In genomic region chr6:147204843-147205311, GRCh38 we compare ENCODE assay signal across 8 cellular contexts. TPM values are rescaled to one million over a fixed set of nuclear protein-coding genes. Genes with fewer than 3 reads are reported as not detected.
DNase-seq lines count a peak whose midpoint lies in the region; ATAC-seq lines count a peak whose summit lies in the region.

No MANE protein-coding gene starts in this region.

- peaks cover 5% of the 10 kb centered on the region; the same call in 1 of the 2 replicates for H3K27me3 ChIP-seq in iPS-20b (ENCODE audit: insufficient read depth, low read length)

- no peaks in the 10 kb centered on the region for H3K27me3 Mint-ChIP-seq in activated T-cell treated with anti-CD3 and anti-CD28 coated beads, Interleukin-2, amount 50 U/mL, for 4 hours (ENCODE audit: low read depth)
- H3K27me3 Mint-ChIP-seq in activated T-helper 1 cell treated with anti-CD3 and anti-CD28 coated beads, Interleukin-12 subunit alpha, Interleukin-12 subunit beta, Interleukin-2, Interleukin-4 antibody, amounts not matched to agents 30 ng/mL and 10 ng/mL and 1 ng/mL, durations not matched to agents 14 hours and 24 hours and 36 hours (ENCODE audit: insufficient read depth): no peaks in the 10 kb centered on the region
- H3K27me3 Mint-ChIP-seq in stimulated activated naive CD8-positive, alpha-beta T cell treated with anti-CD3 and anti-CD28 coated beads, Interleukin-15, amount 100 ng/mL, for 72 hours: no peaks in the 10 kb centered on the region

- H3K4me3 Mint-ChIP-seq in activated T-cell treated with anti-CD3 and anti-CD28 coated beads, Interleukin-2, amount 50 U/mL, for 4 hours: peak overlapping the region; percentile 85
- H3K4me3 Mint-ChIP-seq in activated T-helper 1 cell treated with anti-CD3 and anti-CD28 coated beads, Interleukin-12 subunit alpha, Interleukin-12 subunit beta, Interleukin-2, Interleukin-4 antibody, amounts not matched to agents 30 ng/mL and 10 ng/mL and 1 ng/mL, durations not matched to agents 14 hours and 24 hours and 36 hours: peak overlapping the region; percentile 96
- H3K4me3 Mint-ChIP-seq in stimulated activated naive CD8-positive, alpha-beta T cell treated with anti-CD3 and anti-CD28 coated beads, Interleukin-15, amount 100 ng/mL, for 72 hours: peak overlapping the region; percentile 90 to 97

- intact Hi-C loops in activated T-helper 1 cell treated with anti-CD3 and anti-CD28 coated beads, Interleukin-12 subunit alpha, Interleukin-12 subunit beta, Interleukin-2, Interleukin-4 antibody, amounts not matched to agents 30 ng/mL and 10 ng/mL and 1 ng/mL, durations not matched to agents 14 hours and 24 hours and 36 hours (cut with micrococcal nuclease): loop anchor here (5.0 to 10.0 kb wide), 3 partner anchors 180 to 1468 kb away; partner anchors contain the start of genes EPM2A and SHPRH

- no peaks in the 10 kb centered on the region for H3K36me3 ChIP-seq in iPS-20b (ENCODE audit: insufficient read depth, low read depth, low read length)

- H3K9ac ChIP-seq in iPS-20b (ENCODE audit: low read depth, low read length): peak overlapping the region; percentile 72; the same call in 1 of the 2 replicates

- peaks cover 5% of the 10 kb centered on the region; the same call in 1 of the 2 replicates for H3K4me1 ChIP-seq in iPS-20b (ENCODE audit: insufficient read depth, low read length)

- H3K4me1 Mint-ChIP-seq in activated T-cell treated with anti-CD3 and anti-CD28 coated beads, Interleukin-2, amount 50 U/mL, for 4 hours (ENCODE audit: low read depth): peaks cover 44% of the 10 kb centered on the region
- H3K4me1 Mint-ChIP-seq in activated T-helper 1 cell treated with anti-CD3 and anti-CD28 coated beads, Interleukin-12 subunit alpha, Interleukin-12 subunit beta, Interleukin-2, Interleukin-4 antibody, amounts not matched to agents 30 ng/mL and 10 ng/mL and 1 ng/mL, durations not matched to agents 14 hours and 24 hours and 36 hours (ENCODE audit: low read depth): peaks cover 49% of the 10 kb centered on the region
- H3K4me1 Mint-ChIP-seq in stimulated activated naive CD8-positive, alpha-beta T cell treated with anti-CD3 and anti-CD28 coated beads, Interleukin-15, amount 100 ng/mL, for 72 hours: peaks cover 33% of the 10 kb centered on the region

- no peaks in the 10 kb centered on the region for H3K9me3 Mint-ChIP-seq in activated T-cell treated with anti-CD3 and anti-CD28 coated beads, Interleukin-2, amount 50 U/mL, for 4 hours
- H3K9me3 Mint-ChIP-seq in activated T-helper 1 cell treated with anti-CD3 and anti-CD28 coated beads, Interleukin-12 subunit alpha, Interleukin-12 subunit beta, Interleukin-2, Interleukin-4 antibody, amounts not matched to agents 30 ng/mL and 10 ng/mL and 1 ng/mL, durations not matched to agents 14 hours and 24 hours and 36 hours: no peaks in the 10 kb centered on the region
- no peaks in the 10 kb centered on the region for H3K9me3 Mint-ChIP-seq in stimulated activated naive CD8-positive, alpha-beta T cell treated with anti-CD3 and anti-CD28 coated beads, Interleukin-15, amount 100 ng/mL, for 72 hours

- H3K36me3 Mint-ChIP-seq in activated T-cell treated with anti-CD3 and anti-CD28 coated beads, Interleukin-2, amount 50 U/mL, for 4 hours (ENCODE audit: insufficient read depth): no peaks in the 10 kb centered on the region
- peaks cover 7% of the 10 kb centered on the region for H3K36me3 Mint-ChIP-seq in activated T-helper 1 cell treated with anti-CD3 and anti-CD28 coated beads, Interleukin-12 subunit alpha, Interleukin-12 subunit beta, Interleukin-2, Interleukin-4 antibody, amounts not matched to agents 30 ng/mL and 10 ng/mL and 1 ng/mL, durations not matched to agents 14 hours and 24 hours and 36 hours (ENCODE audit: low read depth)

- H3K4me3 ChIP-seq in iPS-20b (ENCODE audit: low read length): peak overlapping the region; percentile 85

- no peak for DNase-seq in activated T-cell treated with anti-CD3 and anti-CD28 coated beads, Interleukin-2, amount 50 U/mL, for 4 hours
- DNase-seq in activated T-cell treated with anti-CD3 and anti-CD28 coated beads, Interleukin-2, amount 50 U/mL, for 48 hours: no peak
- DNase-seq in activated T-helper 1 cell treated with anti-CD3 and anti-CD28 coated beads, Interleukin-12 subunit alpha, Interleukin-12 subunit beta, Interleukin-2, Interleukin-4 antibody, amounts not matched to agents 30 ng/mL and 10 ng/mL and 1 ng/mL, durations not matched to agents 14 hours and 24 hours and 36 hours (ENCODE audit: low spot score): no peak
- DNase-seq in stimulated activated naive CD8-positive, alpha-beta T cell treated with anti-CD3 and anti-CD28 coated beads, Interleukin-15, amount 100 ng/mL, for 72 hours: no peak
- no peak for DNase-seq in NCI-H1436 (lab: John Stamatoyannopoulos, UW)
- no peak for DNase-seq in activated gamma-delta T cell (lab: John Stamatoyannopoulos, UW)
- no peak for DNase-seq in ecto neural progenitor cell (ENCODE audit: low spot score)

- H3K27ac ChIP-seq in iPS-20b (ENCODE audit: low read length): no peak overlapping the region

- ATAC-seq in activated T-cell treated with anti-CD3 and anti-CD28 coated beads, Interleukin-2, amount 50 U/mL, for 4 hours: no peak
- ATAC-seq in stimulated activated naive CD8-positive, alpha-beta T cell treated with anti-CD3 and anti-CD28 coated beads, Interleukin-15, amount 100 ng/mL, for 72 hours: no peak

- H3K9me3 ChIP-seq in iPS-20b (ENCODE audit: insufficient read depth, low read depth, low read length): no peaks in the 10 kb centered on the region

- peak overlapping the region; percentile 87 for H3K27ac Mint-ChIP-seq in activated T-helper 1 cell treated with anti-CD3 and anti-CD28 coated beads, Interleukin-12 subunit alpha, Interleukin-12 subunit beta, Interleukin-2, Interleukin-4 antibody, amounts not matched to agents 30 ng/mL and 10 ng/mL and 1 ng/mL, durations not matched to agents 14 hours and 24 hours and 36 hours
- H3K27ac Mint-ChIP-seq in stimulated activated naive CD8-positive, alpha-beta T cell treated with anti-CD3 and anti-CD28 coated beads, Interleukin-15, amount 100 ng/mL, for 72 hours: peak overlapping the region; percentile 97 to 99

RNA-seq across cellular contexts. Expression of gene STXBP5, which starts 0.7 kb away (rescaled TPM):
- 10 to 100 TPM; 18.4 to 19.7 (median 19.4) TPM for total RNA-seq in activated T-cell treated with anti-CD3 and anti-CD28 coated beads, Interleukin-2, amount 50 U/mL, for 4 hours
- total RNA-seq in activated T-helper 1 cell treated with anti-CD3 and anti-CD28 coated beads, Interleukin-12 subunit alpha, Interleukin-12 subunit beta, Interleukin-2, Interleukin-4 antibody, amounts not matched to agents 30 ng/mL and 10 ng/mL and 1 ng/mL, durations not matched to agents 14 hours and 24 hours and 36 hours: 29.5 and 31.9 TPM in 2 replicates
